ENCODE assay signal across 1 cellular context in the genomic region with DNA sequence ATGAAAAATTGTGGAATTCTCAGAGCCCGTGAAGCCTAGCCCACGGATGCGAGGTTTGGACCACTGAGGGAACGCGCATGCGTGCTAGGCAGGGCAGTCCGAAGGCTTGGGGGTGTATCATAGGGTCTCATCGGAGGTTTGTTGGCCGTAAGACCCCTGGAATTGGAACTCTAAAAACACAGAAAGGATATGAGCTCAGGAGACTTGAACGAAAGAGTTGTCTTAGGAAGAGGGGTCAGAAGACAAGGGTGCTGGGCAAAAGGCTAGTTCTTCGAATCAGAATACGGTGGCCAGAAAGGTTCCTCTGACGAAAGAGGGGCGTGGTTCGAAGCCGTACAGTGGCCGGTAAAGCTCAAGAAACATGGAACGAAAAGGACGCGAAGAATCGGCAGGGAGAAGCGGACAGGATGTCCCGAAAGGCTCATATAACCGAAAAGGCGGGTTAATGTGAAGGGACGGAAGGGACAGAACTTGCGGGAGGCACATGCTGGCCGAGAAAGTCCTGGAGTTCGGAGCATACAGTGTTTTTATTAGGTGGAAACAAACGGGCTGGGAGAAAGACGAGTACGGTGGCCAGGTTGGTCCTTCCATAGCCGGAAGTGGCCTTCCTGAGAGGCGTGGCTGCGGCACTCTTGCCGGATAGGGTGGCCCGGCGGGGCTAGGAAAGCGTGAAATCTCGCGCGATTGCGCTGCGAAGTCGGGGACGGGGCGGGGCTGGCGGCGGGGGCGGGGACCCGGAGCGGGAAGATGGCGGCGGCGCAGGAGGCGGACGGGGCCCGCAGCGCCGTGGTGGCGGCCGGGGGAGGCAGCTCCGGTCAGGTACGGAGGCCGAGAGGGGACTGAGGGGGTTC.
A peak's percentile ranks its signal among the peaks of the same experiment; 100 is the strongest.
TF ChIP-seq lines count a peak whose summit lies in the region.

A gene with protein sequence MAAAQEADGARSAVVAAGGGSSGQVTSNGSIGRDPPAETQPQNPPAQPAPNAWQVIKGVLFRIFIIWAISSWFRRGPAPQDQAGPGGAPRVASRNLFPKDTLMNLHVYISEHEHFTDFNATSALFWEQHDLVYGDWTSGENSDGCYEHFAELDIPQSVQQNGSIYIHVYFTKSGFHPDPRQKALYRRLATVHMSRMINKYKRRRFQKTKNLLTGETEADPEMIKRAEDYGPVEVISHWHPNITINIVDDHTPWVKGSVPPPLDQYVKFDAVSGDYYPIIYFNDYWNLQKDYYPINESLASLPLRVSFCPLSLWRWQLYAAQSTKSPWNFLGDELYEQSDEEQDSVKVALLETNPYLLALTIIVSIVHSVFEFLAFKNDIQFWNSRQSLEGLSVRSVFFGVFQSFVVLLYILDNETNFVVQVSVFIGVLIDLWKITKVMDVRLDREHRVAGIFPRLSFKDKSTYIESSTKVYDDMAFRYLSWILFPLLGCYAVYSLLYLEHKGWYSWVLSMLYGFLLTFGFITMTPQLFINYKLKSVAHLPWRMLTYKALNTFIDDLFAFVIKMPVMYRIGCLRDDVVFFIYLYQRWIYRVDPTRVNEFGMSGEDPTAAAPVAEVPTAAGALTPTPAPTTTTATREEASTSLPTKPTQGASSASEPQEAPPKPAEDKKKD (plus strand): TSS at position 732 of the 851 bp plus-strand sequence. CDS start 16 bp downstream, at position 748.

TF ChIP-seq in HepG2, 621 proteins besides CTCF, POLR2A, EP300 and RAD21 (continued from another document and continues in another):
- TF ChIP-seq ZNF569 (CRISPR knock-in tag; IDR thresholded peaks at IDR 0.05; ENCODE audit: borderline replicate concordance): no peak
- no peak; the same call in 1 of the 2 replicates for TF ChIP-seq ZIK1 (CRISPR knock-in tag; IDR thresholded peaks at IDR 0.05; ENCODE audit: borderline replicate concordance, low read depth)
- peak; percentile 11; the same call in 1 of the 2 replicates for TF ChIP-seq ZNF768 (CRISPR knock-in tag; IDR thresholded peaks at IDR 0.05)
- TF ChIP-seq, protein P1, sequence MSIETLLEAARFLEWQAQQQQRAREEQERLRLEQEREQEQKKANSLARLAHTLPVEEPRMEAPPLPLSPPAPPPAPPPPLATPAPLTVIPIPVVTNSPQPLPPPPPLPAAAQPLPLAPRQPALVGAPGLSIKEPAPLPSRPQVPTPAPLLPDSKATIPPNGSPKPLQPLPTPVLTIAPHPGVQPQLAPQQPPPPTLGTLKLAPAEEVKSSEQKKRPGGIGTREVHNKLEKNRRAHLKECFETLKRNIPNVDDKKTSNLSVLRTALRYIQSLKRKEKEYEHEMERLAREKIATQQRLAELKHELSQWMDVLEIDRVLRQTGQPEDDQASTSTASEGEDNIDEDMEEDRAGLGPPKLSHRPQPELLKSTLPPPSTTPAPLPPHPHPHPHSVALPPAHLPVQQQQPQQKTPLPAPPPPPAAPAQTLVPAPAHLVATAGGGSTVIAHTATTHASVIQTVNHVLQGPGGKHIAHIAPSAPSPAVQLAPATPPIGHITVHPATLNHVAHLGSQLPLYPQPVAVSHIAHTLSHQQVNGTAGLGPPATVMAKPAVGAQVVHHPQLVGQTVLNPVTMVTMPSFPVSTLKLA (IDR thresholded peaks at IDR 0.05): 0 out of 2 replicates have a peak, but pooled peaks have one; percentile 33
- TF ChIP-seq, protein P2, sequence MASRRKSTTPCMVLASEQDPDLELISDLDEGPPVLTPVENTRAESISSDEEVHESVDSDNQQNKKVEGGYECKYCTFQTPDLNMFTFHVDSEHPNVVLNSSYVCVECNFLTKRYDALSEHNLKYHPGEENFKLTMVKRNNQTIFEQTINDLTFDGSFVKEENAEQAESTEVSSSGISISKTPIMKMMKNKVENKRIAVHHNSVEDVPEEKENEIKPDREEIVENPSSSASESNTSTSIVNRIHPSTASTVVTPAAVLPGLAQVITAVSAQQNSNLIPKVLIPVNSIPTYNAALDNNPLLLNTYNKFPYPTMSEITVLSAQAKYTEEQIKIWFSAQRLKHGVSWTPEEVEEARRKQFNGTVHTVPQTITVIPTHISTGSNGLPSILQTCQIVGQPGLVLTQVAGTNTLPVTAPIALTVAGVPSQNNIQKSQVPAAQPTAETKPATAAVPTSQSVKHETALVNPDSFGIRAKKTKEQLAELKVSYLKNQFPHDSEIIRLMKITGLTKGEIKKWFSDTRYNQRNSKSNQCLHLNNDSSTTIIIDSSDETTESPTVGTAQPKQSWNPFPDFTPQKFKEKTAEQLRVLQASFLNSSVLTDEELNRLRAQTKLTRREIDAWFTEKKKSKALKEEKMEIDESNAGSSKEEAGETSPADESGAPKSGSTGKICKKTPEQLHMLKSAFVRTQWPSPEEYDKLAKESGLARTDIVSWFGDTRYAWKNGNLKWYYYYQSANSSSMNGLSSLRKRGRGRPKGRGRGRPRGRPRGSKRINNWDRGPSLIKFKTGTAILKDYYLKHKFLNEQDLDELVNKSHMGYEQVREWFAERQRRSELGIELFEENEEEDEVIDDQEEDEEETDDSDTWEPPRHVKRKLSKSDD (CRISPR knock-in tag; IDR thresholded peaks at IDR 0.05; ENCODE audit: low read depth): no peak; the same call in 1 of the 2 replicates
- 0 out of 2 replicates have a peak, but pooled peaks have one; percentile 20 for TF ChIP-seq ZNF615 (CRISPR knock-in tag; IDR thresholded peaks at IDR 0.05; ENCODE audit: borderline replicate concordance)
- peak; percentile 44; the same call in 1 of the 2 replicates for TF ChIP-seq HCFC1 (IDR thresholded peaks at IDR 0.05; ENCODE audit: low read depth, low read length)
- TF ChIP-seq ZSCAN22 (CRISPR knock-in tag; IDR thresholded peaks at IDR 0.05): no peak
- TF ChIP-seq, protein P3, sequence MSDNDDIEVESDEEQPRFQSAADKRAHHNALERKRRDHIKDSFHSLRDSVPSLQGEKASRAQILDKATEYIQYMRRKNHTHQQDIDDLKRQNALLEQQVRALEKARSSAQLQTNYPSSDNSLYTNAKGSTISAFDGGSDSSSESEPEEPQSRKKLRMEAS (IDR thresholded peaks at IDR 0.05): peak; percentile 43; the same call in 1 of the 2 replicates
- peak; percentile 83; the same call in 2 of the 3 replicates for TF ChIP-seq MXI1 (IDR thresholded peaks at IDR 0.05; ENCODE audit: borderline replicate concordance, low read depth, low read length)
- peak; percentile 85 for TF ChIP-seq HDAC1 (CRISPR knock-in tag; IDR thresholded peaks at IDR 0.05)
- peak; percentile 10; the same call in 1 of the 2 replicates for TF ChIP-seq MEIS1 (CRISPR knock-in tag; IDR thresholded peaks at IDR 0.05; ENCODE audit: borderline replicate concordance)
- TF ChIP-seq ZNF747 (CRISPR knock-in tag; IDR thresholded peaks at IDR 0.05; ENCODE audit: borderline replicate concordance): no peak
- no peak for TF ChIP-seq ETV6 (CRISPR knock-in tag; conservative IDR thresholded peaks at IDR 0.05)
- no peak for TF ChIP-seq ZNF329 (CRISPR knock-in tag; IDR thresholded peaks at IDR 0.05; ENCODE audit: low read depth)
- TF ChIP-seq, protein P4, sequence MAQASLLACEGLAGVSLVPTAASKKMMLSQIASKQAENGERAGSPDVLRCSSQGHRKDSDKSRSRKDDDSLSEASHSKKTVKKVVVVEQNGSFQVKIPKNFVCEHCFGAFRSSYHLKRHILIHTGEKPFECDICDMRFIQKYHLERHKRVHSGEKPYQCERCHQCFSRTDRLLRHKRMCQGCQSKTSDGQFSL (CRISPR knock-in tag; IDR thresholded peaks at IDR 0.05): no peak
- TF ChIP-seq ZNF335 (CRISPR knock-in tag; IDR thresholded peaks at IDR 0.05): no peak
- peak; percentile 81; the same call in 1 of the 2 replicates for TF ChIP-seq YEATS4 (CRISPR knock-in tag; IDR thresholded peaks at IDR 0.05; ENCODE audit: borderline replicate concordance)
- TF ChIP-seq ZNF382 (CRISPR knock-in tag; IDR thresholded peaks at IDR 0.05; ENCODE audit: borderline replicate concordance): no peak
- peak; percentile 20 for TF ChIP-seq TBL1XR1 (IDR thresholded peaks at IDR 0.05; ENCODE audit: borderline replicate concordance, low read length, partially characterized antibody)
- TF ChIP-seq, protein P5, sequence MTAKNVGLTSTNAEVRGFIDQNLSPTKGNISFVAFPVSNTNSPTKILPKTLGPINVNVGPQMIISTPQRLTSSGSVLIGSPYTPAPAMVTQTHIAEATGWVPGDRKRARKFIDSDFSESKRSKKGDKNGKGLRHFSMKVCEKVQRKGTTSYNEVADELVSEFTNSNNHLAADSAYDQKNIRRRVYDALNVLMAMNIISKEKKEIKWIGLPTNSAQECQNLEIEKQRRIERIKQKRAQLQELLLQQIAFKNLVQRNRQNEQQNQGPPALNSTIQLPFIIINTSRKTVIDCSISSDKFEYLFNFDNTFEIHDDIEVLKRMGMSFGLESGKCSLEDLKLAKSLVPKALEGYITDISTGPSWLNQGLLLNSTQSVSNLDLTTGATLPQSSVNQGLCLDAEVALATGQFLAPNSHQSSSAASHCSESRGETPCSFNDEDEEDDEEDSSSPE (CRISPR knock-in tag; IDR thresholded peaks at IDR 0.05): no peak
- peak; percentile 71; the same call in 1 of the 2 replicates for TF ChIP-seq PHF8 (CRISPR knock-in tag; IDR thresholded peaks at IDR 0.05)
- no peak for TF ChIP-seq FOXM1 (CRISPR knock-in tag; IDR thresholded peaks at IDR 0.05)
- TF ChIP-seq HDAC2 (CRISPR knock-in tag; IDR thresholded peaks at IDR 0.05): peak; percentile 46
- TF ChIP-seq, protein P6, sequence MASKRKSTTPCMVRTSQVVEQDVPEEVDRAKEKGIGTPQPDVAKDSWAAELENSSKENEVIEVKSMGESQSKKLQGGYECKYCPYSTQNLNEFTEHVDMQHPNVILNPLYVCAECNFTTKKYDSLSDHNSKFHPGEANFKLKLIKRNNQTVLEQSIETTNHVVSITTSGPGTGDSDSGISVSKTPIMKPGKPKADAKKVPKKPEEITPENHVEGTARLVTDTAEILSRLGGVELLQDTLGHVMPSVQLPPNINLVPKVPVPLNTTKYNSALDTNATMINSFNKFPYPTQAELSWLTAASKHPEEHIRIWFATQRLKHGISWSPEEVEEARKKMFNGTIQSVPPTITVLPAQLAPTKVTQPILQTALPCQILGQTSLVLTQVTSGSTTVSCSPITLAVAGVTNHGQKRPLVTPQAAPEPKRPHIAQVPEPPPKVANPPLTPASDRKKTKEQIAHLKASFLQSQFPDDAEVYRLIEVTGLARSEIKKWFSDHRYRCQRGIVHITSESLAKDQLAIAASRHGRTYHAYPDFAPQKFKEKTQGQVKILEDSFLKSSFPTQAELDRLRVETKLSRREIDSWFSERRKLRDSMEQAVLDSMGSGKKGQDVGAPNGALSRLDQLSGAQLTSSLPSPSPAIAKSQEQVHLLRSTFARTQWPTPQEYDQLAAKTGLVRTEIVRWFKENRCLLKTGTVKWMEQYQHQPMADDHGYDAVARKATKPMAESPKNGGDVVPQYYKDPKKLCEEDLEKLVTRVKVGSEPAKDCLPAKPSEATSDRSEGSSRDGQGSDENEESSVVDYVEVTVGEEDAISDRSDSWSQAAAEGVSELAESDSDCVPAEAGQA (IDR thresholded peaks at IDR 0.05; ENCODE audit: low read depth): 0 out of 2 replicates have a peak, but pooled peaks have one; percentile 13
- TF ChIP-seq, protein P6 (CRISPR knock-in tag; IDR thresholded peaks at IDR 0.05; ENCODE audit: borderline replicate concordance): no peak
- TF ChIP-seq, protein P7, sequence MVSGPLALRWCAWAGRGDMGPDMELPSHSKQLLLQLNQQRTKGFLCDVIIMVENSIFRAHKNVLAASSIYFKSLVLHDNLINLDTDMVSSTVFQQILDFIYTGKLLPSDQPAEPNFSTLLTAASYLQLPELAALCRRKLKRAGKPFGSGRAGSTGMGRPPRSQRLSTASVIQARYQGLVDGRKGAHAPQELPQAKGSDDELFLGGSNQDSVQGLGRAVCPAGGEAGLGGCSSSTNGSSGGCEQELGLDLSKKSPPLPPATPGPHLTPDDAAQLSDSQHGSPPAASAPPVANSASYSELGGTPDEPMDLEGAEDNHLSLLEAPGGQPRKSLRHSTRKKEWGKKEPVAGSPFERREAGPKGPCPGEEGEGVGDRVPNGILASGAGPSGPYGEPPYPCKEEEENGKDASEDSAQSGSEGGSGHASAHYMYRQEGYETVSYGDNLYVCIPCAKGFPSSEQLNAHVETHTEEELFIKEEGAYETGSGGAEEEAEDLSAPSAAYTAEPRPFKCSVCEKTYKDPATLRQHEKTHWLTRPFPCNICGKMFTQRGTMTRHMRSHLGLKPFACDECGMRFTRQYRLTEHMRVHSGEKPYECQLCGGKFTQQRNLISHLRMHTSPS (CRISPR knock-in tag; IDR thresholded peaks at IDR 0.05; ENCODE audit: low read depth): peak; percentile 46; the same call in 1 of the 2 replicates
- peak; percentile 71 for TF ChIP-seq POLR2AphosphoS5 (IDR thresholded peaks at IDR 0.05; ENCODE audit: low read depth, low read length)
- TF ChIP-seq ZNF234 (CRISPR knock-in tag; conservative IDR thresholded peaks at IDR 0.05): no peak
- TF ChIP-seq ZNF879 (CRISPR knock-in tag; IDR thresholded peaks at IDR 0.05): peak; percentile 59; the same call in 1 of the 2 replicates
- TF ChIP-seq, protein P8, sequence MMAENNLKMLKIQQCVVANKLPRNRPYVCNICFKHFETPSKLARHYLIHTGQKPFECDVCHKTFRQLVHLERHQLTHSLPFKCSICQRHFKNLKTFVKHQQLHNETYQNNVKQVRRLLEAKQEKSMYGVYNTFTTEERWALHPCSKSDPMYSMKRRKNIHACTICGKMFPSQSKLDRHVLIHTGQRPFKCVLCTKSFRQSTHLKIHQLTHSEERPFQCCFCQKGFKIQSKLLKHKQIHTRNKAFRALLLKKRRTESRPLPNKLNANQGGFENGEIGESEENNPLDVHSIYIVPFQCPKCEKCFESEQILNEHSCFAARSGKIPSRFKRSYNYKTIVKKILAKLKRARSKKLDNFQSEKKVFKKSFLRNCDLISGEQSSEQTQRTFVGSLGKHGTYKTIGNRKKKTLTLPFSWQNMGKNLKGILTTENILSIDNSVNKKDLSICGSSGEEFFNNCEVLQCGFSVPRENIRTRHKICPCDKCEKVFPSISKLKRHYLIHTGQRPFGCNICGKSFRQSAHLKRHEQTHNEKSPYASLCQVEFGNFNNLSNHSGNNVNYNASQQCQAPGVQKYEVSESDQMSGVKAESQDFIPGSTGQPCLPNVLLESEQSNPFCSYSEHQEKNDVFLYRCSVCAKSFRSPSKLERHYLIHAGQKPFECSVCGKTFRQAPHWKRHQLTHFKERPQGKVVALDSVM (CRISPR knock-in tag; IDR thresholded peaks at IDR 0.05): peak; percentile 17; the same call in 1 of the 2 replicates
- TF ChIP-seq, protein P9, sequence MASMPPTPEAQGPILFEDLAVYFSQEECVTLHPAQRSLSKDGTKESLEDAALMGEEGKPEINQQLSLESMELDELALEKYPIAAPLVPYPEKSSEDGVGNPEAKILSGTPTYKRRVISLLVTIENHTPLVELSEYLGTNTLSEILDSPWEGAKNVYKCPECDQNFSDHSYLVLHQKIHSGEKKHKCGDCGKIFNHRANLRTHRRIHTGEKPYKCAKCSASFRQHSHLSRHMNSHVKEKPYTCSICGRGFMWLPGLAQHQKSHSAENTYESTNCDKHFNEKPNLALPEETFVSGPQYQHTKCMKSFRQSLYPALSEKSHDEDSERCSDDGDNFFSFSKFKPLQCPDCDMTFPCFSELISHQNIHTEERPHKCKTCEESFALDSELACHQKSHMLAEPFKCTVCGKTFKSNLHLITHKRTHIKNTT (CRISPR knock-in tag; IDR thresholded peaks at IDR 0.05): no peak
